1 cellular context compared by ENCODE assay signal in genomic region chr4:98318521-98318920, GRCh38.
TF ChIP-seq lines count a peak whose summit lies in the region.

No MANE protein-coding gene starts in this region.

TF ChIP-seq in HepG2, 621 proteins besides CTCF, POLR2A, EP300 and RAD21 (continued from another document):
- no peak for TF ChIP-seq ZNF761 (CRISPR knock-in tag; conservative IDR thresholded peaks at IDR 0.05)
- peak; percentile 55; the same call in 1 of the 2 replicates for TF ChIP-seq JUNB (CRISPR knock-in tag; IDR thresholded peaks at IDR 0.05; ENCODE audit: borderline replicate concordance)
- TF ChIP-seq TBX2 (CRISPR knock-in tag; IDR thresholded peaks at IDR 0.05; ENCODE audit: borderline replicate concordance) = peak; percentile 45; the same call in 1 of the 2 replicates
- no peak for TF ChIP-seq ZNF10 (CRISPR knock-in tag; IDR thresholded peaks at IDR 0.05; ENCODE audit: borderline replicate concordance, low read depth)
- no peak for TF ChIP-seq LBX2 (CRISPR knock-in tag; IDR thresholded peaks at IDR 0.05; ENCODE audit: borderline replicate concordance)
- no peak for TF ChIP-seq ADNP (CRISPR knock-in tag; IDR thresholded peaks at IDR 0.05)
- TF ChIP-seq, protein P1, sequence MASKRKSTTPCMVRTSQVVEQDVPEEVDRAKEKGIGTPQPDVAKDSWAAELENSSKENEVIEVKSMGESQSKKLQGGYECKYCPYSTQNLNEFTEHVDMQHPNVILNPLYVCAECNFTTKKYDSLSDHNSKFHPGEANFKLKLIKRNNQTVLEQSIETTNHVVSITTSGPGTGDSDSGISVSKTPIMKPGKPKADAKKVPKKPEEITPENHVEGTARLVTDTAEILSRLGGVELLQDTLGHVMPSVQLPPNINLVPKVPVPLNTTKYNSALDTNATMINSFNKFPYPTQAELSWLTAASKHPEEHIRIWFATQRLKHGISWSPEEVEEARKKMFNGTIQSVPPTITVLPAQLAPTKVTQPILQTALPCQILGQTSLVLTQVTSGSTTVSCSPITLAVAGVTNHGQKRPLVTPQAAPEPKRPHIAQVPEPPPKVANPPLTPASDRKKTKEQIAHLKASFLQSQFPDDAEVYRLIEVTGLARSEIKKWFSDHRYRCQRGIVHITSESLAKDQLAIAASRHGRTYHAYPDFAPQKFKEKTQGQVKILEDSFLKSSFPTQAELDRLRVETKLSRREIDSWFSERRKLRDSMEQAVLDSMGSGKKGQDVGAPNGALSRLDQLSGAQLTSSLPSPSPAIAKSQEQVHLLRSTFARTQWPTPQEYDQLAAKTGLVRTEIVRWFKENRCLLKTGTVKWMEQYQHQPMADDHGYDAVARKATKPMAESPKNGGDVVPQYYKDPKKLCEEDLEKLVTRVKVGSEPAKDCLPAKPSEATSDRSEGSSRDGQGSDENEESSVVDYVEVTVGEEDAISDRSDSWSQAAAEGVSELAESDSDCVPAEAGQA (IDR thresholded peaks at IDR 0.05; ENCODE audit: low read depth) = no peak
- TF ChIP-seq, protein P1 (CRISPR knock-in tag; IDR thresholded peaks at IDR 0.05; ENCODE audit: borderline replicate concordance) = no peak
- TF ChIP-seq TOE1 (CRISPR knock-in tag; IDR thresholded peaks at IDR 0.05) = no peak
- TF ChIP-seq DMTF1 (CRISPR knock-in tag; IDR thresholded peaks at IDR 0.05) = no peak
- TF ChIP-seq MED13 (CRISPR knock-in tag; IDR thresholded peaks at IDR 0.05) = no peak
- no peak for TF ChIP-seq MEF2D (CRISPR knock-in tag; IDR thresholded peaks at IDR 0.05)
- TF ChIP-seq, protein P2, sequence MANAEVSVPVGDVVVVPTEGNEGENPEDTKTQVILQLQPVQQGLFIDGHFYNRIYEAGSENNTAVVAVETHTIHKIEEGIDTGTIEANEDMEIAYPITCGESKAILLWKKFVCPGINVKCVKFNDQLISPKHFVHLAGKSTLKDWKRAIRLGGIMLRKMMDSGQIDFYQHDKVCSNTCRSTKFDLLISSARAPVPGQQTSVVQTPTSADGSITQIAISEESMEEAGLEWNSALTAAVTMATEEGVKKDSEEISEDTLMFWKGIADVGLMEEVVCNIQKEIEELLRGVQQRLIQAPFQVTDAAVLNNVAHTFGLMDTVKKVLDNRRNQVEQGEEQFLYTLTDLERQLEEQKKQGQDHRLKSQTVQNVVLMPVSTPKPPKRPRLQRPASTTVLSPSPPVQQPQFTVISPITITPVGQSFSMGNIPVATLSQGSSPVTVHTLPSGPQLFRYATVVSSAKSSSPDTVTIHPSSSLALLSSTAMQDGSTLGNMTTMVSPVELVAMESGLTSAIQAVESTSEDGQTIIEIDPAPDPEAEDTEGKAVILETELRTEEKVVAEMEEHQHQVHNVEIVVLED (CRISPR knock-in tag; IDR thresholded peaks at IDR 0.05; ENCODE audit: borderline replicate concordance) = no peak
- no peak for TF ChIP-seq ATF7-NPFF (CRISPR knock-in tag; IDR thresholded peaks at IDR 0.05; ENCODE audit: low read depth)
- TF ChIP-seq YY1 (IDR thresholded peaks at IDR 0.05; ENCODE audit: insufficient read depth, insufficient replicate concordance, low read depth, low read length) = no peak
- no peak for TF ChIP-seq ZBTB33 (CRISPR knock-in tag; IDR thresholded peaks at IDR 0.05)
- no peak for TF ChIP-seq DNMT1 (CRISPR knock-in tag; IDR thresholded peaks at IDR 0.05)
- no peak for TF ChIP-seq THAP11 (CRISPR knock-in tag; IDR thresholded peaks at IDR 0.05)
